In the genomic region with DNA sequence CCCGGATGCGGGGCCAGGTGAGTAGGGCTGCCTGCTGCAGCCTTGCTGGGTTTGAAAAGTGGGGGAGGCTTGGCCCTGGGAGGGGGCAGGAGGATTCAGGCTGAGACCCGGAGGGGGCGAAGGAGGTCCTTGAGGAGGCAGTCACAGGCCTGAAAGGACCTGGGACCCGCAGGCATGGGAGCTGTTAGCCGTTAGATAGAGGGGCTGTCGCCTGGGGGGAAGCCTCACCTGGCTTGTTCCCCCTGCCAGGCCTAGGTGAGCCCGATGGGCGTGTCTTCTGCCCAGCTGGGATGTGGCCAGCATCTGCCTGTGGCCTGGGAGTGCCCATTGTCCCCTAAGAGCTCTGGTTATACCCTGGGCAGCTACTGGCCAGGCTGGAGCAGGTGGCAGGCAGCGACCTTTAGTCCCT, we compare ENCODE assay signal across 9 cellular contexts. TPM values are rescaled to one million over a fixed set of nuclear protein-coding genes. Genes with fewer than 3 reads are reported as not detected.
A peak's percentile ranks its signal among the peaks of the same experiment; 100 is the strongest.
DNase-seq lines count a peak whose midpoint lies in the region; ATAC-seq, FAIRE-seq and TF ChIP-seq lines count a peak whose summit lies in the region.
"Had no signal": no experiment of that assay in that cellular context is flagged by ENCODE, and none has a peak within 500 bp of the region (broad histone marks: within the 10 kb centered on the region; RNA-seq: fewer than 3 reads in every experiment).

No MANE protein-coding gene starts in this region.

- FAIRE-seq in H54 (lab: Jason Lieb, UNC) = no peak

- CTCF ChIA-PET in PC-3 (lab: Charles Lee) = interaction anchor here (0.7 to 2.7 kb wide), 4 partner anchors 15 to 27 kb away, joined by 4 to 58 read pairs (median 6); no protein-coding TSS in a partner anchor

- no TSS peak for BruUV-seq in PC-3 (replicated peaks; lab: Mats Ljungman, UMichigan)

- H3K27ac ChIP-seq in PC-3 (ENCODE audit: low read length) = no peak overlapping the region
- H3K27ac ChIP-seq in left ventricle myocardium inferior (replicated peaks) = peak overlapping the region; percentile 83
- peak overlapping the region; percentile 84 to 89 (median 87) for H3K27ac ChIP-seq in gastrocnemius medialis
- H3K27ac ChIP-seq: HL-60 had no signal

- peak overlapping the region; percentile 80 for H2AFZ ChIP-seq in PC-3 (ENCODE audit: low read length)

- H3K9me2 ChIP-seq in PC-3 (replicated peaks; ENCODE audit: low read length) = no peaks in the 10 kb centered on the region

- TF ChIP-seq POLR2A in H54 (IDR thresholded peaks at IDR 0.05; ENCODE audit: low read depth, low read length) (no peak), gastrocnemius medialis (IDR thresholded peaks at IDR 0.05) (peak in 1 of 2 donors; percentile 17)

- no peak overlapping the region for H3K9ac ChIP-seq in PC-3 (ENCODE audit: low read length)

- TF ChIP-seq CTCF in PC-3 (conservative IDR thresholded peaks at IDR 0.05; ENCODE audit: low read depth, low read length) (no peak), left ventricle myocardium inferior (IDR thresholded peaks at IDR 0.05; ENCODE audit: borderline replicate concordance) (no peak), gastrocnemius medialis (IDR thresholded peaks at IDR 0.05 in 4 of 5, conservative IDR thresholded peaks at IDR 0.05 in 1 of 5) (no peak)

- POLR2A ChIA-PET in PC-3 (lab: Charles Lee; ENCODE audit: unreplicated experiment) = interaction anchor here (0.5 to 0.6 kb wide), 2 partner anchors 9 to 18 kb away, joined by 4 to 25 read pairs; no protein-coding TSS in a partner anchor

- intact Hi-C loops in PC-3 (cut with micrococcal nuclease) (loop anchor here (1.0 to 2.0 kb wide), 2 partner anchors 15 to 28 kb away; no protein-coding TSS in a partner anchor), left ventricle myocardium inferior (cut with micrococcal nuclease) (no loop called here), gastrocnemius medialis (cut with DNase I; ENCODE audit: low total_unique reads) (loop anchor here (1.0 to 5.0 kb wide), 3 partner anchors 28 to 262 kb away; a partner anchor contains a TSS)

- H3K27me3 ChIP-seq in PC-3 (ENCODE audit: low read length) (peaks cover 16% of the 10 kb centered on the region), left ventricle myocardium inferior (ENCODE audit: low read depth) (no peaks in the 10 kb centered on the region), gastrocnemius medialis (no peaks in the 10 kb centered on the region)

- no peaks in the 10 kb centered on the region for H4K20me1 ChIP-seq in PC-3 (ENCODE audit: low read length)

- H3K4me1 ChIP-seq in PC-3 (ENCODE audit: insufficient read depth, low read length) (peaks cover 8% of the 10 kb centered on the region), left ventricle myocardium inferior (peaks cover 51% of the 10 kb centered on the region), gastrocnemius medialis (peaks cover 5 to 40% of the 10 kb centered on the region in 2 donors)

- H3F3A ChIP-seq in PC-3 (ENCODE audit: low read length, unreplicated experiment) = no peaks in the 10 kb centered on the region

- H3K9me3 ChIP-seq in PC-3 (ENCODE audit: low read length) (no peaks in the 10 kb centered on the region), left ventricle myocardium inferior (replicated peaks) (peaks cover 7% of the 10 kb centered on the region), gastrocnemius medialis (no peaks in the 10 kb centered on the region)

- in situ Hi-C loops in gastrocnemius medialis (cut with MboI; ENCODE audit: low sequenced_read_pairs in 4 of 4) = no loop called here

- peak overlapping the region; percentile 94 for H3K4me2 ChIP-seq in PC-3 (ENCODE audit: low read length)

- no peaks in the 10 kb centered on the region for H3K36me3 ChIP-seq in PC-3 (ENCODE audit: low read depth, low read length)
- no peaks in the 10 kb centered on the region for H3K36me3 ChIP-seq in left ventricle myocardium inferior
- no peaks in the 10 kb centered on the region for H3K36me3 ChIP-seq in gastrocnemius medialis

- peak overlapping the region; percentile 67 for H3K4me3 ChIP-seq in PC-3 (ENCODE audit: low read length)
- peak overlapping the region; percentile 79 for H3K4me3 ChIP-seq in left ventricle myocardium inferior
- H3K4me3 ChIP-seq in gastrocnemius medialis = peak overlapping the region; percentile 43 to 67 (median 60)

- ATAC-seq in PC-3 (peak; percentile 63), gastrocnemius medialis (peak; percentile 40 to 47), HG03175 (IDR thresholded peaks at IDR 0.05; ENCODE audit: unreplicated experiment) (no peak)

- no peaks in the 10 kb centered on the region for H3K79me2 ChIP-seq in PC-3 (ENCODE audit: low read length)

- DNase-seq in H54 (ENCODE audit: insufficient read length, low spot score) = peak; percentile 65
- peak; percentile 53 for DNase-seq in PC-3
- no peak for DNase-seq in left ventricle myocardium inferior
- DNase-seq in gastrocnemius medialis = peak in 1 of 2 donors; percentile 50
- DNase-seq in stimulated activated CD4-positive, alpha-beta T cell treated with anti-CD3 and anti-CD28 coated beads, Interleukin-4, amount 100 ng/mL, for 1 hour = no peak
- DNase-seq in activated CD4-positive, CD25-positive, alpha-beta regulatory T cell treated with anti-CD3 and anti-CD28 coated beads, Interleukin-2, amount 50 U/mL, for 72 hours = no peak
- DNase-seq in GM03348 (ENCODE audit: low spot score) = no peak

RNA-seq across cellular contexts. Expression of a gene that starts 1.8 kb away (rescaled TPM):
- total RNA-seq in PC-3 (2014; rRNA removed) (2.4 and 2.6 TPM in 2 replicates), left ventricle myocardium inferior (15.3 TPM), gastrocnemius medialis (10 to 100 TPM in 1 of 4 donors, 1 to 10 TPM in 3; 2.6 to 25.9 (median 6.3) TPM)

RNA-seq across cellular contexts. Expression of a gene that starts 11.2 kb away (rescaled TPM):
- total RNA-seq in PC-3 (2014; rRNA removed) = not detected in 2 replicates
- total RNA-seq in left ventricle myocardium inferior = not detected
- total RNA-seq in gastrocnemius medialis = not detected

RNA-seq across cellular contexts. Expression of a gene that starts 24.2 kb away (rescaled TPM):
- total RNA-seq in PC-3 (2014; rRNA removed) (not detected in 2 replicates), left ventricle myocardium inferior (not detected), gastrocnemius medialis (not detected)

RNA-seq across cellular contexts. Expression of a gene that starts 34.4 kb away (rescaled TPM):
- total RNA-seq in PC-3 (2014; rRNA removed) = not detected in 2 replicates
- not detected for total RNA-seq in left ventricle myocardium inferior
- not detected for total RNA-seq in gastrocnemius medialis

RNA-seq across cellular contexts. Expression of a gene that starts 48.1 kb away (rescaled TPM):
- total RNA-seq in PC-3 (2014; rRNA removed) (not detected in 2 replicates), left ventricle myocardium inferior (not detected), gastrocnemius medialis (not detected)

Comparison
In these comparisons a context has a peak if more than half of its experiments do, and no peak if none do; other contexts are left out.
1. DNase-seq: peak in H54 (single experiment) and PC-3 (single experiment); none in left ventricle myocardium inferior (single experiment), stimulated activated CD4-positive, alpha-beta T cell treated with anti-CD3 and anti-CD28 coated beads, Interleukin-4, amount 100 ng/mL, for 1 hour (single experiment), activated CD4-positive, CD25-positive, alpha-beta regulatory T cell treated with anti-CD3 and anti-CD28 coated beads, Interleukin-2, amount 50 U/mL, for 72 hours (single experiment) and GM03348 (single experiment).
2. Peak in every context shown above with its lines, with median percentiles within 50 percentile points of each other: H3K4me3 ChIP-seq.